8 cellular contexts compared by ENCODE assay signal in genomic region chr20:33995053-33995816, GRCh38. TPM values are rescaled to one million over a fixed set of nuclear protein-coding genes. Genes with fewer than 3 reads are reported as not detected.
DNase-seq lines count a peak whose midpoint lies in the region; ATAC-seq and TF ChIP-seq lines count a peak whose summit lies in the region.

No MANE protein-coding gene starts in this region.

- in situ Hi-C loops in gastrocnemius medialis (cut with MboI; ENCODE audit: low sequenced_read_pairs in 4 of 4), result loop anchor here in 3 of 4 donors (5.0 to 10.0 kb wide), 3 partner anchors 37 to 90 kb away; no protein-coding TSS in a partner anchor

- TF ChIP-seq POLR2A in gastrocnemius medialis (IDR thresholded peaks at IDR 0.05), result no peak

- peak overlapping the region; percentile 97 for H3K4me3 Mint-ChIP-seq in activated CD4-positive, alpha-beta T cell treated with anti-CD3 and anti-CD28 coated beads for 36 hours
- H3K4me3 Mint-ChIP-seq in T-cell, result peak overlapping the region; percentile 93 to 96 (median 94)

- no peaks in the 10 kb centered on the region for H3K9me3 ChIP-seq in gastrocnemius medialis

- CTCF ChIA-PET in activated CD4-positive, alpha-beta T cell treated with anti-CD3 and anti-CD28 coated beads for 36 hours (lab: Charles Lee), result interaction anchor here (0.6 kb wide), 1 partner anchor 1098 kb away, joined by 3 read pairs; no protein-coding TSS in a partner anchor
- CTCF ChIA-PET in T-cell (lab: Charles Lee), result interaction anchor here in 1 of 2 donors (0.7 to 1.1 kb wide), 2 partner anchors 117 to 155 kb away, joined by 3 to 4 read pairs; partner anchors contain the start of gene EIF2S2

- H3K36me3 Mint-ChIP-seq in activated CD4-positive, alpha-beta T cell treated with anti-CD3 and anti-CD28 coated beads for 36 hours (ENCODE audit: low read depth), result peaks cover 29% of the 10 kb centered on the region
- H3K36me3 Mint-ChIP-seq in T-cell, result peaks cover 4% of the 10 kb centered on the region

- no peaks in the 10 kb centered on the region for H3K9me3 Mint-ChIP-seq in activated CD4-positive, alpha-beta T cell treated with anti-CD3 and anti-CD28 coated beads for 36 hours (ENCODE audit: low read depth)
- no peaks in the 10 kb centered on the region for H3K9me3 Mint-ChIP-seq in T-cell

- H3K4me1 Mint-ChIP-seq in activated CD4-positive, alpha-beta T cell treated with anti-CD3 and anti-CD28 coated beads for 36 hours, result peaks cover 66% of the 10 kb centered on the region
- H3K4me1 Mint-ChIP-seq in T-cell, result peaks cover 75 to 80% (median 78%) of the 10 kb centered on the region in 3 donors

- H3K4me1 ChIP-seq in gastrocnemius medialis, result peaks cover 60 to 62% of the 10 kb centered on the region in 2 donors

- no peaks in the 10 kb centered on the region for H3K27me3 ChIP-seq in gastrocnemius medialis

- peak overlapping the region; percentile 94 to 99 (median 98) for H3K27ac ChIP-seq in gastrocnemius medialis

- DNase-seq in activated CD4-positive, alpha-beta T cell treated with anti-CD3 and anti-CD28 coated beads for 36 hours, result no peak
- DNase-seq in activated CD4-positive, alpha-beta T cell treated with anti-CD3 and anti-CD28 coated beads for 48 hours, result no peak
- DNase-seq in T-cell (no peak), fibroblast of villous mesenchyme (ENCODE audit: low read depth) (peak; percentile 16), gastrocnemius medialis (no peak), A172 (ENCODE audit: low spot score) (no peak), putamen (ENCODE audit: low spot score) (no peak)
- DNase-seq in stimulated activated CD4-positive, alpha-beta T cell treated with anti-CD3 and anti-CD28 coated beads, Interleukin-2, amount 100 ng/mL, for 24 hours, result no peak

- H3K27ac Mint-ChIP-seq in activated CD4-positive, alpha-beta T cell treated with anti-CD3 and anti-CD28 coated beads for 36 hours, result peak overlapping the region; percentile 95
- H3K27ac Mint-ChIP-seq in T-cell, result peak overlapping the region; percentile 57 to 61

- no peak for ATAC-seq in activated CD4-positive, alpha-beta T cell treated with anti-CD3 and anti-CD28 coated beads for 36 hours
- ATAC-seq in T-cell (replicated peaks in 1 of 4), result no peak
- no peak for ATAC-seq in gastrocnemius medialis

- no peaks in the 10 kb centered on the region for H3K27me3 Mint-ChIP-seq in activated CD4-positive, alpha-beta T cell treated with anti-CD3 and anti-CD28 coated beads for 36 hours
- H3K27me3 Mint-ChIP-seq in T-cell, result no peaks in the 10 kb centered on the region

- TF ChIP-seq CTCF in fibroblast of villous mesenchyme (IDR thresholded peaks at IDR 0.05; ENCODE audit: insufficient read depth, low read depth, low read length) (no peak), gastrocnemius medialis (IDR thresholded peaks at IDR 0.05 in 4 of 5, conservative IDR thresholded peaks at IDR 0.05 in 1 of 5) (no peak)

- POLR2A ChIA-PET in activated CD4-positive, alpha-beta T cell treated with anti-CD3 and anti-CD28 coated beads for 36 hours (lab: Charles Lee), result interaction anchor here (0.6 to 1.2 kb wide), 2 partner anchors 9 to 341 kb away, joined by 3 to 4 read pairs; no protein-coding TSS in a partner anchor
- POLR2A ChIA-PET in T-cell (lab: Charles Lee), result no interaction called here

- peak overlapping the region; percentile 85 for H3K4me3 ChIP-seq in fibroblast of villous mesenchyme (ENCODE audit: low read depth, low read length)
- peak overlapping the region; percentile 80 to 99 (median 97) for H3K4me3 ChIP-seq in gastrocnemius medialis

- intact Hi-C loops in activated CD4-positive, alpha-beta T cell treated with anti-CD3 and anti-CD28 coated beads for 36 hours (cut with DNase I, micrococcal nuclease), result loop anchor here in 1 of 2 experiments (10.0 kb wide), 1 partner anchor 1890 kb away; the partner anchor contains the start of gene TM9SF4
- intact Hi-C loops in gastrocnemius medialis (cut with DNase I; ENCODE audit: low total_unique reads), result loop anchor here (10.0 kb wide), 2 partner anchors 330 to 1640 kb away; partner anchors contain the start of genes ACTL10, ASXL1 and C20orf144

- H3K36me3 ChIP-seq in gastrocnemius medialis, result no peaks in the 10 kb centered on the region

RNA-seq across cellular contexts. Expression of gene RALY, which starts 1.5 kb away (rescaled TPM):
- 100 to 1,000 TPM; 139 to 152 TPM for total RNA-seq in activated CD4-positive, alpha-beta T cell treated with anti-CD3 and anti-CD28 coated beads for 36 hours
- 100 to 1,000 TPM; 110 to 126 (median 125) TPM for total RNA-seq in T-cell
- total RNA-seq in fibroblast of villous mesenchyme, result 42.3 and 50.6 TPM in 2 replicates
- 100 to 1,000 TPM in 2 of 4 donors, 10 to 100 TPM in 2; 69.0 to 119 (median 93.1) TPM for total RNA-seq in gastrocnemius medialis
- total RNA-seq in A172 (2014; rRNA removed; shearing (Covaris generic)), result 126 and 147 TPM in 2 replicates
